In genomic region chr5:58557665-58558338, GRCh38 we compare ENCODE assay signal across 2 cellular contexts. TPM values are rescaled to one million over a fixed set of nuclear protein-coding genes. Genes with fewer than 3 reads are reported as not detected.
"Had no signal": no experiment of that assay in that cellular context is flagged by ENCODE, and none has a peak within 500 bp of the region (broad histone marks: within the 10 kb centered on the region; RNA-seq: fewer than 3 reads in every experiment).

No MANE protein-coding gene starts in this region.

RNA-seq across cellular contexts. Expression of gene RAB3C, which starts 25.1 kb away (rescaled TPM):
- total RNA-seq: mammary epithelial cell; naive thymus-derived CD8-positive, alpha-beta T cell had no signal
- polyA plus RNA-seq: mammary epithelial cell; naive thymus-derived CD8-positive, alpha-beta T cell had no signal
